13 cellular contexts compared by ENCODE assay signal in genomic region chr18:25650201-25650941, GRCh38.
DNase-seq lines count a peak whose midpoint lies in the region.
"Had no signal": no experiment of that assay in that cellular context is flagged by ENCODE, and none has a peak within 500 bp of the region (broad histone marks: within the 10 kb centered on the region; RNA-seq: fewer than 3 reads in every experiment).

No MANE protein-coding gene starts in this region.

- peak; percentile 90 for DNase-seq in DMS79 treated with DMSO at 0.1 percent for 48 hours (lab: John Stamatoyannopoulos, UW)
- DNase-seq in MV-4-11 (lab: John Stamatoyannopoulos, UW) = peak; percentile 85
- DNase-seq in epidermal melanocyte (ENCODE audit: insufficient read length, low spot score) = peak; percentile 51
- peak; percentile 95 for DNase-seq in non-pigmented ciliary epithelial cell (ENCODE audit: low read depth)
- no peak for DNase-seq in NCI-H128 (lab: John Stamatoyannopoulos, UW; ENCODE audit: unreplicated experiment)
- no peak for DNase-seq in NK-92 (lab: John Stamatoyannopoulos, UW; ENCODE audit: unreplicated experiment)
- no peak for DNase-seq in NCI-H226
- no peak for DNase-seq in occipital lobe (lab: John Stamatoyannopoulos, UW)
- DNase-seq: activated CD4-positive, alpha-beta T cell treated with anti-CD3 and anti-CD28 coated beads, Interleukin-2, amount 10 ng/mL, durations not matched to agents 7 days and 5 days; activated effector memory CD4-positive, alpha-beta T cell treated with anti-CD3 and anti-CD28 coated beads, Interleukin-2, amount 50 U/mL, for 16 hours; nephron progenitor cell; stimulated activated CD4-positive, alpha-beta T cell treated with anti-CD3 and anti-CD28 coated beads, Interleukin-1b, Interleukin-23, amount 100 ng/mL, for 48 hours; stimulated activated naive CD4-positive, alpha-beta T cell treated with Interleukin-2 at 50 U/mL for 16 hours had no signal

Comparison
In these comparisons a context has a peak if more than half of its experiments do, and no peak if none do; other contexts are left out.
1. DNase-seq: peak in DMS79 treated with DMSO at 0.1 percent for 48 hours (single experiment), MV-4-11 (single experiment), epidermal melanocyte (single experiment) and non-pigmented ciliary epithelial cell (single experiment); none in NCI-H128 (single experiment), NK-92 (single experiment), NCI-H226 (single experiment) and occipital lobe (single experiment).